ENCODE assay signal across 13 cellular contexts in the genomic region with DNA sequence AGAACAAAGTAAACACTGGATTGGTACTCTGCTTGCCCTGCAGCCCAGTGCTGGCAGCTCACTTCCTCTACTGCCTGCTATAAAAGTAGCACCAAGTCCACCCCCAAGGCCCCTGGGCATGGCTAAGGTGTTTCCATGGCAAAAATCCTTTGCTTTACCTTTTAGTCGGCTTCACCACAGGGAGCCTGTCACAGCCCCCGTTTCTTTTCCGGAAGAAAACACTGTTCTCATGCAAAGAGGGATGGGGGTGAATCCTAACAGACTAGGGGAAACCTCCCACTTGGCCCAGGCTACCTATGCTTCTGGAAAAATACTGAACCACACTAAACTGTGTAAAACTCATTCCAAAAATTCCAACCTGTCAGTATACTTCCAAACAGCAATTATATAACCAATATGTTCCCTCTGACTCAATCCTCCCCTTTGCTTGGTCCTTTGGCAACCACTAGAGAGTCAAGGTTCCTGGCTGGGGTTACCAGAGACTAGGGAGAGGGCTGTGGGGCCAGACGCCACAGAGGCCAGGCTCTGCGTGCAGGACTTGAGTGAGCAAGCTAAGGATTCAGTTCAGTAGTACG. TPM values are rescaled to one million over a fixed set of nuclear protein-coding genes. Genes with fewer than 3 reads are reported as not detected.
DNase-seq lines count a peak whose midpoint lies in the region; ATAC-seq and TF ChIP-seq lines count a peak whose summit lies in the region.
"Had no signal": no experiment of that assay in that cellular context is flagged by ENCODE, and none has a peak within 500 bp of the region (broad histone marks: within the 10 kb centered on the region; RNA-seq: fewer than 3 reads in every experiment).

No MANE protein-coding gene starts in this region.

- no peak overlapping the region for H3K4me2 ChIP-seq in mammary epithelial cell (ENCODE audit: insufficient read depth, low read depth, low read length)

- no peaks in the 10 kb centered on the region for H3K27me3 ChIP-seq in breast epithelium
- H3K27me3 ChIP-seq in mammary epithelial cell (ENCODE audit: insufficient read depth, low read length): no peaks in the 10 kb centered on the region
- H3K27me3 ChIP-seq in endodermal cell (ENCODE audit: control insufficient read depth, insufficient read depth, low read length, poor library complexity, severe bottlenecking): no peaks in the 10 kb centered on the region
- H3K27me3 ChIP-seq in liver (ENCODE audit: control insufficient read depth in 4 of 4, insufficient read depth in 4 of 4, low read length in 3 of 4): no peaks in the 10 kb centered on the region
- no peaks in the 10 kb centered on the region for H3K27me3 ChIP-seq in tibial nerve

- peaks cover 12% of the 10 kb centered on the region for H3K27me3 Mint-ChIP-seq in endodermal cell (ENCODE audit: insufficient read depth)
- no peaks in the 10 kb centered on the region for H3K27me3 Mint-ChIP-seq in activated CD8-positive, alpha-beta T cell treated with anti-CD3 and anti-CD28 coated beads for 36 hours
- H3K27me3 Mint-ChIP-seq: activated B cell treated with CpG ODN at 0.5 μM for 24 hours had no signal

- H3K9me3 Mint-ChIP-seq in endodermal cell: no peaks in the 10 kb centered on the region
- no peaks in the 10 kb centered on the region for H3K9me3 Mint-ChIP-seq in activated CD8-positive, alpha-beta T cell treated with anti-CD3 and anti-CD28 coated beads for 36 hours
- H3K9me3 Mint-ChIP-seq: activated B cell treated with CpG ODN at 0.5 μM for 24 hours; activated naive CD4-positive, alpha-beta T cell treated with anti-CD3 and anti-CD28 coated beads for 36 hours had no signal

- no TSS peak for BruUV-seq in mammary epithelial cell (replicated peaks; lab: Mats Ljungman, UMichigan)

- H3K27ac ChIP-seq in breast epithelium: peak overlapping the region; percentile 70 to 78
- no peak overlapping the region for H3K27ac ChIP-seq in mammary epithelial cell (ENCODE audit: insufficient read depth, low read depth, low read length)
- no peak overlapping the region for H3K27ac ChIP-seq in endodermal cell (ENCODE audit: low read depth, low read length)
- H3K27ac ChIP-seq in liver (ENCODE audit: low read depth in 1 of 2, low read length in 2 of 2): no peak overlapping the region
- H3K27ac ChIP-seq in tibial nerve: no peak overlapping the region

- TF ChIP-seq RAD21 in liver (IDR thresholded peaks at IDR 0.05): no peak

- peaks cover 73% of the 10 kb centered on the region for H3K36me3 Mint-ChIP-seq in endodermal cell (ENCODE audit: low read depth)
- peaks cover 52% of the 10 kb centered on the region for H3K36me3 Mint-ChIP-seq in activated CD8-positive, alpha-beta T cell treated with anti-CD3 and anti-CD28 coated beads for 36 hours (ENCODE audit: low read depth)

- peaks cover 20% of the 10 kb centered on the region for H3K4me1 Mint-ChIP-seq in endodermal cell
- H3K4me1 Mint-ChIP-seq in activated CD8-positive, alpha-beta T cell treated with anti-CD3 and anti-CD28 coated beads for 36 hours (ENCODE audit: low read depth): peaks cover 2% of the 10 kb centered on the region
- H3K4me1 Mint-ChIP-seq: activated B cell treated with CpG ODN at 0.5 μM for 24 hours had no signal

- CTCF ChIA-PET in mammary epithelial cell (lab: Charles Lee; ENCODE audit: low non-redundant PET): no interaction called here
- CTCF ChIA-PET in activated CD8-positive, alpha-beta T cell treated with anti-CD3 and anti-CD28 coated beads for 36 hours (lab: Charles Lee): no interaction called here

- WGBS in mammary epithelial cell (ENCODE audit: low coverage, missing lambda C conversion rate): 41% methylated on average over 6 of the region's 6 CpGs
- 65 to 80% methylated on average over 6 of the region's 6 CpGs for WGBS in endodermal cell (ENCODE audit: insufficient coverage in 1 of 2, insufficient read length in 1 of 2), 2 experiments
- 93% methylated on average over 6 of the region's 6 CpGs for WGBS in liver
- 53 to 63% methylated on average over 6 of the region's 6 CpGs for WGBS in tibial nerve, 2 donors

- H3K9ac ChIP-seq in mammary epithelial cell (ENCODE audit: insufficient read depth, low read length): no peak overlapping the region
- H3K9ac ChIP-seq in endodermal cell (ENCODE audit: extremely low read depth, low read length, poor library complexity, severe bottlenecking): no peak overlapping the region
- H3K9ac ChIP-seq in liver (ENCODE audit: low read depth in 1 of 2, low read length in 2 of 2): no peak overlapping the region

- TF ChIP-seq CTCF in breast epithelium (IDR thresholded peaks at IDR 0.05): no peak
- no peak for TF ChIP-seq CTCF in mammary epithelial cell (conservative IDR thresholded peaks at IDR 0.05 in 1 of 2, IDR thresholded peaks at IDR 0.05 in 1 of 2; ENCODE audit: extremely low read depth in 1 of 2, insufficient read depth in 1 of 2, low read depth in 1 of 2, low read length in 2 of 2)
- no peak for TF ChIP-seq CTCF in endodermal cell (conservative IDR thresholded peaks at IDR 0.05)
- TF ChIP-seq CTCF in liver (IDR thresholded peaks at IDR 0.05; ENCODE audit: low read depth, low read length, missing input control): no peak
- TF ChIP-seq CTCF in activated CD8-positive, alpha-beta T cell treated with anti-CD3 and anti-CD28 coated beads for 36 hours (IDR thresholded peaks at IDR 0.05): no peak
- no peak for TF ChIP-seq CTCF in tibial nerve (IDR thresholded peaks at IDR 0.05)

- POLR2A ChIA-PET in activated CD8-positive, alpha-beta T cell treated with anti-CD3 and anti-CD28 coated beads for 36 hours (lab: Charles Lee): interaction anchor here (1.5 kb wide), 1 partner anchor 15 kb away, joined by 6 read pairs; no protein-coding TSS in a partner anchor

- H3K4me3 Mint-ChIP-seq in endodermal cell: no peak overlapping the region
- no peak overlapping the region for H3K4me3 Mint-ChIP-seq in activated CD8-positive, alpha-beta T cell treated with anti-CD3 and anti-CD28 coated beads for 36 hours
- H3K4me3 Mint-ChIP-seq: activated B cell treated with CpG ODN at 0.5 μM for 24 hours; activated naive CD4-positive, alpha-beta T cell treated with anti-CD3 and anti-CD28 coated beads for 36 hours had no signal

- DNase-seq in breast epithelium (ENCODE audit: low spot score in 2 of 2): peak in 1 of 2 donors; percentile 50
- DNase-seq in mammary epithelial cell: no peak
- peak; percentile 81 for DNase-seq in endodermal cell
- DNase-seq in activated CD8-positive, alpha-beta T cell treated with anti-CD3 and anti-CD28 coated beads for 36 hours: no peak
- no peak for DNase-seq in foreskin melanocyte
- no peak for DNase-seq in tibial nerve (ENCODE audit: low spot score in 2 of 2)
- DNase-seq: activated B cell treated with CpG ODN at 0.5 μM for 24 hours; activated naive CD4-positive, alpha-beta T cell treated with anti-CD3 and anti-CD28 coated beads for 36 hours; GF-D8; NCI-H187 treated with DMSO at 0.1 percent for 48 hours; posterior cingulate gyrus had no signal

- peaks cover 37% of the 10 kb centered on the region for H3K79me2 ChIP-seq in mammary epithelial cell (ENCODE audit: insufficient read depth, low read length)

- H3K9me3 ChIP-seq in breast epithelium: no peaks in the 10 kb centered on the region
- H3K9me3 ChIP-seq in mammary epithelial cell (replicated peaks; ENCODE audit: insufficient read depth, low read length): no peaks in the 10 kb centered on the region
- no peaks in the 10 kb centered on the region for H3K9me3 ChIP-seq in endodermal cell (ENCODE audit: control insufficient read depth, low read length)
- no peaks in the 10 kb centered on the region for H3K9me3 ChIP-seq in liver (ENCODE audit: control insufficient read depth in 4 of 4, low read length in 3 of 4)
- no peaks in the 10 kb centered on the region for H3K9me3 ChIP-seq in tibial nerve

- H3K4me1 ChIP-seq in breast epithelium: no peaks in the 10 kb centered on the region
- peaks cover 17% of the 10 kb centered on the region for H3K4me1 ChIP-seq in mammary epithelial cell (ENCODE audit: insufficient read depth, low read length)
- no peaks in the 10 kb centered on the region for H3K4me1 ChIP-seq in endodermal cell (ENCODE audit: control insufficient read depth, insufficient read depth, low read length)
- peaks cover 0 to 12% (median under 1%) of the 10 kb centered on the region in 4 donors for H3K4me1 ChIP-seq in liver (ENCODE audit: control insufficient read depth in 4 of 4, insufficient read depth in 4 of 4, low read length in 3 of 4)
- H3K4me1 ChIP-seq in tibial nerve: no peaks in the 10 kb centered on the region

- no peak for TF ChIP-seq POLR2A in breast epithelium (IDR thresholded peaks at IDR 0.05)
- no peak for TF ChIP-seq POLR2A in tibial nerve (IDR thresholded peaks at IDR 0.05)

- H3K4me3 ChIP-seq in breast epithelium (peak overlapping the region in 2 of 3 donors; percentile 20 to 26), mammary epithelial cell (replicated peaks in 1 of 3; ENCODE audit: insufficient read depth in 1 of 3, low read depth in 2 of 3, low read length in 3 of 3) (no peak overlapping the region), endodermal cell (ENCODE audit: low read length) (no peak overlapping the region), liver (ENCODE audit: low read depth in 1 of 3, low read length in 3 of 3) (no peak overlapping the region), tibial nerve (no peak overlapping the region)

- in situ Hi-C loops in mammary epithelial cell (cut with MboI; ENCODE audit: low sequenced_read_pairs in 2 of 2): no loop called here

- H3K36me3 ChIP-seq in breast epithelium (no peaks in the 10 kb centered on the region), mammary epithelial cell (ENCODE audit: insufficient read depth, low read length) (peaks cover 9% of the 10 kb centered on the region), endodermal cell (ENCODE audit: control insufficient read depth, insufficient read depth, low read length) (peaks cover 60% of the 10 kb centered on the region), liver (ENCODE audit: control insufficient read depth in 4 of 4, insufficient read depth in 3 of 4, low read depth in 1 of 4, low read length in 3 of 4) (peaks cover 2 to 12% (median 9%) of the 10 kb centered on the region in 4 donors), tibial nerve (peaks cover 0 to 47% (median 0%) of the 10 kb centered on the region in 3 donors)

- ATAC-seq in HG02981 (IDR thresholded peaks at IDR 0.05; ENCODE audit: unreplicated experiment): no peak
- ATAC-seq in activated CD8-positive, alpha-beta T cell treated with anti-CD3 and anti-CD28 coated beads for 36 hours: no peak

- peak overlapping the region; percentile 11 for H3K27ac Mint-ChIP-seq in endodermal cell
- no peak overlapping the region for H3K27ac Mint-ChIP-seq in activated CD8-positive, alpha-beta T cell treated with anti-CD3 and anti-CD28 coated beads for 36 hours
- H3K27ac Mint-ChIP-seq: activated B cell treated with CpG ODN at 0.5 μM for 24 hours; activated naive CD4-positive, alpha-beta T cell treated with anti-CD3 and anti-CD28 coated beads for 36 hours had no signal

- no peak for TF ChIP-seq EP300 in tibial nerve (IDR thresholded peaks at IDR 0.05)

- intact Hi-C loops in breast epithelium (cut with DNase I; ENCODE audit: low total_unique reads): no loop called here
- intact Hi-C loops in mammary epithelial cell (cut with micrococcal nuclease): no loop called here
- intact Hi-C loops in activated CD8-positive, alpha-beta T cell treated with anti-CD3 and anti-CD28 coated beads for 36 hours (cut with micrococcal nuclease): no loop called here

- dilution Hi-C loops in mammary epithelial cell (cut with HindIII; ENCODE audit: low sequenced_read_pairs): no loop called here

- no peak overlapping the region for H2AFZ ChIP-seq in mammary epithelial cell (ENCODE audit: low read depth, low read length)

- no peaks in the 10 kb centered on the region for H4K20me1 ChIP-seq in mammary epithelial cell (ENCODE audit: insufficient read depth, low read length)

RNA-seq across cellular contexts. Expression of a gene that starts 16.1 kb away (rescaled TPM):
- total RNA-seq in breast epithelium (10 to 100 TPM in 2 of 3 donors, 1 to 10 TPM in 1; 4.5 to 24.7 (median 19.7) TPM), mammary epithelial cell (10 to 100 TPM; 24.0 to 33.5 TPM), endodermal cell (10 to 100 TPM; 36.7 to 53.3 TPM), liver (10 to 100 TPM; 19.8 to 20.8 TPM), tibial nerve (10 to 100 TPM in 2 of 4 donors, 1 to 10 TPM in 2; 9.2 to 19.8 (median 13.0) TPM)
- polyA plus RNA-seq in mammary epithelial cell (32.5 TPM), liver (10 to 100 TPM; 15.8 to 23.9 TPM)
- 24.9 TPM for polyA minus RNA-seq in mammary epithelial cell
- 68.5 TPM for polyA plus RNA-seq in endodermal cell (2013, experiment 1 of 2)
- 66.8 TPM for polyA plus RNA-seq in endodermal cell (2013, experiment 2 of 2)
- total RNA-seq in activated CD8-positive, alpha-beta T cell treated with anti-CD3 and anti-CD28 coated beads for 36 hours: 10 to 100 TPM; 34.5 to 35.6 TPM

RNA-seq across cellular contexts. Expression of a gene that starts 19.2 kb away (rescaled TPM):
- total RNA-seq in breast epithelium (1 to 10 TPM in 2 of 3 donors, under 1 TPM in 1; 0.96 to 5.2 (median 3.7) TPM), mammary epithelial cell (under 1 TPM in 1 of 2 donors, not detected in 1; 0.31 TPM), endodermal cell (under 1 TPM; 0.26 to 0.42 TPM), liver (under 1 TPM; 0.42 to 0.47 TPM), tibial nerve (1 to 10 TPM in 2 of 4 donors, under 1 TPM in 2; 0.39 to 3.0 (median 1.4) TPM)
- polyA plus RNA-seq in mammary epithelial cell (0.10 TPM), liver (1 to 10 TPM in 1 of 2 donors, under 1 TPM in 1; 0.24 to 1.1 TPM)
- polyA minus RNA-seq in mammary epithelial cell: not detected
- 1.4 TPM for polyA plus RNA-seq in endodermal cell (2013, experiment 1 of 2)
- polyA plus RNA-seq in endodermal cell (2013, experiment 2 of 2): 1.6 TPM
- total RNA-seq in activated CD8-positive, alpha-beta T cell treated with anti-CD3 and anti-CD28 coated beads for 36 hours: 1 to 10 TPM in 1 of 2 experiments, under 1 TPM in 1; 0.69 to 1.2 TPM

RNA-seq across cellular contexts. Expression of a gene that starts 27.3 kb away (rescaled TPM):
- total RNA-seq in breast epithelium: 10 to 100 TPM; 32.8 to 58.7 (median 45.4) TPM
- 10 to 100 TPM; 34.3 to 42.2 TPM for total RNA-seq in mammary epithelial cell
- 20.7 TPM for polyA plus RNA-seq in mammary epithelial cell
- polyA minus RNA-seq in mammary epithelial cell: 23.8 TPM
- 10 to 100 TPM; 13.9 to 16.8 TPM for total RNA-seq in endodermal cell
- 22.7 TPM for polyA plus RNA-seq in endodermal cell (2013, experiment 1 of 2)
- polyA plus RNA-seq in endodermal cell (2013, experiment 2 of 2): 19.5 TPM
- 10 to 100 TPM; 23.7 to 27.2 TPM for total RNA-seq in liver
- polyA plus RNA-seq in liver: 10 to 100 TPM; 14.0 to 18.4 TPM
- 10 to 100 TPM; 24.7 to 29.8 TPM for total RNA-seq in activated CD8-positive, alpha-beta T cell treated with anti-CD3 and anti-CD28 coated beads for 36 hours
- total RNA-seq in tibial nerve: 10 to 100 TPM; 41.1 to 57.9 (median 52.3) TPM

Comparison
In these comparisons a context has a peak if more than half of its experiments do, and no peak if none do; other contexts are left out.
1. H3K27ac ChIP-seq: peak in breast epithelium (2 of 2); none in mammary epithelial cell (single experiment), endodermal cell (single experiment), liver (0 of 2) and tibial nerve (0 of 4).
2. H3K4me3 ChIP-seq: peak in breast epithelium (2 of 3); none in mammary epithelial cell (0 of 3), endodermal cell (single experiment), liver (0 of 3) and tibial nerve (0 of 4).